ENCODE assay signal across 19 cellular contexts in genomic region chr3:119330858-119331257, GRCh38.
"Had no signal": no experiment of that assay in that cellular context is flagged by ENCODE, and none has a peak within 500 bp of the region (broad histone marks: within the 10 kb centered on the region; RNA-seq: fewer than 3 reads in every experiment).

No MANE protein-coding gene starts in this region.

- H3K27me3 ChIP-seq: body of pancreas, gastrocnemius medialis had no signal

- H3K9me3 ChIP-seq: body of pancreas, gastrocnemius medialis had no signal

- DNase-seq: activated CD4-positive, alpha-beta T cell treated with anti-CD3 and anti-CD28 coated beads, Interleukin-2, amount 10 ng/mL, durations not matched to agents 7 days and 5 days; activated CD4-positive, CD25-positive, alpha-beta regulatory T cell treated with anti-CD3 and anti-CD28 coated beads, Interleukin-2, amount 50 U/mL, for 72 hours; activated CD8-positive, alpha-beta memory T cell treated with anti-CD3 and anti-CD28 coated beads, Interleukin-2, amount 10 ng/mL, durations not matched to agents 7 days and 5 days; activated CD8-positive, alpha-beta T cell treated with anti-CD3 and anti-CD28 coated beads for 36 hours; activated effector memory CD4-positive, alpha-beta T cell treated with anti-CD3 and anti-CD28 coated beads, Interleukin-2, amount 50 U/mL, for 16 hours; activated naive CD4-positive, alpha-beta T cell treated with anti-CD3 and anti-CD28 coated beads, Interleukin-2, amount 10 ng/mL, durations not matched to agents 7 days and 5 days; activated naive CD8-positive, alpha-beta T cell treated with anti-CD3 and anti-CD28 coated beads, Interleukin-2, amount 50 U/mL, for 24 hours; activated T-cell treated with anti-CD3 and anti-CD28 coated beads for 4 hours; body of pancreas; caudate nucleus; dermis blood vessel endothelial cell; effector CD8-positive, alpha-beta T cell; gastrocnemius medialis; head of caudate nucleus; occipital lobe; stimulated activated CD4-positive, alpha-beta T cell treated with anti-CD3 and anti-CD28 coated beads, Interleukin-4, amount 100 ng/mL, for 1 hour; stimulated activated naive CD4-positive, alpha-beta T cell; T-helper 1 cell; WERI-Rb-1 had no signal

- H3K4me1 ChIP-seq: body of pancreas had no signal

- H3K27ac ChIP-seq: body of pancreas, WERI-Rb-1 had no signal

- H3K36me3 ChIP-seq: gastrocnemius medialis, WERI-Rb-1 had no signal

- ATAC-seq: activated CD8-positive, alpha-beta memory T cell treated with anti-CD3 and anti-CD28 coated beads, Interleukin-2, amount 10 ng/mL, durations not matched to agents 7 days and 5 days; activated CD8-positive, alpha-beta T cell treated with anti-CD3 and anti-CD28 coated beads for 36 hours; body of pancreas; gastrocnemius medialis had no signal

- H3K4me3 ChIP-seq: body of pancreas, gastrocnemius medialis had no signal
